10 cellular contexts compared by ENCODE assay signal in the genomic region with DNA sequence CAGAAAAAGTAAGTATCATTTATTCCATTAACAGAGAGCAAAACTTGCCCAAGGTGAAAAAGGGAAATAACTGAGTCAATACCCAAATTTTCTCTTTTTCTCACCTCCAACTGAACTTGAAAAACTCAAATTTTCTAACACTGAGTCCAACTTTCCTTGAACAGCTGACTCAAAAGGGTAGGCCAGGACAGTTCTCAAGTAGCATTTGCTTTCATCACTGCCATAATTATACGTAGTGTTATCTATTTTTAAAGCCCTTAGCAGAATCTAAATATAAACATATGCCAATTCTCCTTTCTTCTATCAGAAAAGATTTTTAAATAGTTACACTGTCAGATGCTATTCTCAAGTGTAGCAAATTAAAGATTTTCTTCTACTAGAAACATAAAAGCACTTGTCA. TPM values are rescaled to one million over a fixed set of nuclear protein-coding genes. Genes with fewer than 3 reads are reported as not detected.
DNase-seq lines count a peak whose midpoint lies in the region; ATAC-seq and TF ChIP-seq lines count a peak whose summit lies in the region.
"Had no signal": no experiment of that assay in that cellular context is flagged by ENCODE, and none has a peak within 500 bp of the region (broad histone marks: within the 10 kb centered on the region; RNA-seq: fewer than 3 reads in every experiment).

No MANE protein-coding gene starts in this region.

- H3K36me3 ChIP-seq in iPS-15b (ENCODE audit: control insufficient read depth, insufficient read depth, low read length) (peaks cover 5% of the 10 kb centered on the region), WERI-Rb-1 (peaks cover 27% of the 10 kb centered on the region)

- POLR2A ChIA-PET in activated CD8-positive, alpha-beta T cell treated with anti-CD3 and anti-CD28 coated beads, Interleukin-2, amount 10 ng/mL, durations not matched to agents 7 days and 5 days (lab: Charles Lee): no interaction called here

- peaks cover 5% of the 10 kb centered on the region for H3K4me1 ChIP-seq in iPS-15b (ENCODE audit: control insufficient read depth, insufficient read depth, low read length)

- H3K9ac ChIP-seq in iPS-15b (ENCODE audit: low read depth, low read length): peak overlapping the region; percentile 16

- no peak for TF ChIP-seq CTCF in WERI-Rb-1 (IDR thresholded peaks at IDR 0.05; ENCODE audit: low read depth, low read length)

- H3K4me3 Mint-ChIP-seq in activated CD8-positive, alpha-beta T cell treated with anti-CD3 and anti-CD28 coated beads, Interleukin-2, amount 10 ng/mL, durations not matched to agents 7 days and 5 days: peak overlapping the region; percentile 47
- H3K4me3 Mint-ChIP-seq in stimulated activated naive B cell treated with anti-CD40 and anti-IgM and Interleukin-4, amounts not matched to agents 10 μg/mL and 1 μg/mL and 100 μg/mL, for 72 hours: peak overlapping the region; percentile 46 to 60

- no peak for DNase-seq in Right ventricle myocardium superior
- DNase-seq in Right ventricle myocardium inferior (ENCODE audit: missing footprints): no peak
- DNase-seq in activated CD8-positive, alpha-beta T cell treated with anti-CD3 and anti-CD28 coated beads, Interleukin-2, amount 10 ng/mL, durations not matched to agents 7 days and 5 days: no peak
- DNase-seq in stimulated activated naive B cell treated with anti-CD40 and anti-IgM and Interleukin-4, amounts not matched to agents 10 μg/mL and 1 μg/mL and 100 μg/mL, for 72 hours: no peak
- no peak for DNase-seq in WERI-Rb-1
- no peak for DNase-seq in activated CD8-positive, alpha-beta memory T cell treated with anti-CD3 and anti-CD28 coated beads, Interleukin-2, amount 50 U/mL, for 48 hours
- DNase-seq: NCI-H187 treated with DMSO at 0.1 percent for 48 hours, trophoblast cell had no signal

- no peaks in the 10 kb centered on the region for H3K27me3 Mint-ChIP-seq in activated CD8-positive, alpha-beta T cell treated with anti-CD3 and anti-CD28 coated beads, Interleukin-2, amount 10 ng/mL, durations not matched to agents 7 days and 5 days (ENCODE audit: low read depth)
- no peaks in the 10 kb centered on the region for H3K27me3 Mint-ChIP-seq in stimulated activated naive B cell treated with anti-CD40 and anti-IgM and Interleukin-4, amounts not matched to agents 10 μg/mL and 1 μg/mL and 100 μg/mL, for 72 hours

- ATAC-seq in Right ventricle myocardium superior (ENCODE audit: poor library complexity) (peak; percentile 32), Right ventricle myocardium inferior (no peak), HG03159 (IDR thresholded peaks at IDR 0.05; ENCODE audit: unreplicated experiment) (no peak)
- no peak for ATAC-seq in activated CD8-positive, alpha-beta T cell treated with anti-CD3 and anti-CD28 coated beads, Interleukin-2, amount 10 ng/mL, durations not matched to agents 7 days and 5 days
- ATAC-seq in stimulated activated naive B cell treated with anti-CD40 and anti-IgM and Interleukin-4, amounts not matched to agents 10 μg/mL and 1 μg/mL and 100 μg/mL, for 72 hours (replicated peaks): no peak

- H3K27me3 ChIP-seq in iPS-15b (ENCODE audit: control insufficient read depth, insufficient read depth, low read length) (no peaks in the 10 kb centered on the region), WERI-Rb-1 (ENCODE audit: insufficient read depth, low read depth, severe bottlenecking) (no peaks in the 10 kb centered on the region)

- peaks cover 68% of the 10 kb centered on the region for H3K4me1 Mint-ChIP-seq in activated CD8-positive, alpha-beta T cell treated with anti-CD3 and anti-CD28 coated beads, Interleukin-2, amount 10 ng/mL, durations not matched to agents 7 days and 5 days (ENCODE audit: low read depth)
- H3K4me1 Mint-ChIP-seq in stimulated activated naive B cell treated with anti-CD40 and anti-IgM and Interleukin-4, amounts not matched to agents 10 μg/mL and 1 μg/mL and 100 μg/mL, for 72 hours: peaks cover 38 to 70% of the 10 kb centered on the region in 2 donors

- H3K4me3 ChIP-seq in iPS-15b (ENCODE audit: low read depth, low read length): no peak overlapping the region
- no peak overlapping the region for H3K4me3 ChIP-seq in WERI-Rb-1 (ENCODE audit: low read depth, low read length)

- no peaks in the 10 kb centered on the region for H3K9me3 ChIP-seq in iPS-15b (ENCODE audit: control insufficient read depth, insufficient read depth, low read length)
- no peaks in the 10 kb centered on the region for H3K9me3 ChIP-seq in WERI-Rb-1 (ENCODE audit: severe bottlenecking)

- no peak overlapping the region for H3K27ac ChIP-seq in WERI-Rb-1

- CTCF ChIA-PET in activated CD8-positive, alpha-beta T cell treated with anti-CD3 and anti-CD28 coated beads, Interleukin-2, amount 10 ng/mL, durations not matched to agents 7 days and 5 days (lab: Charles Lee): no interaction called here

- peaks cover 57% of the 10 kb centered on the region for H3K36me3 Mint-ChIP-seq in activated CD8-positive, alpha-beta T cell treated with anti-CD3 and anti-CD28 coated beads, Interleukin-2, amount 10 ng/mL, durations not matched to agents 7 days and 5 days (ENCODE audit: low read depth)
- H3K36me3 Mint-ChIP-seq in stimulated activated naive B cell treated with anti-CD40 and anti-IgM and Interleukin-4, amounts not matched to agents 10 μg/mL and 1 μg/mL and 100 μg/mL, for 72 hours: peaks cover 30 to 42% of the 10 kb centered on the region in 2 donors

- intact Hi-C loops in Right ventricle myocardium superior (cut with DNase I): no loop called here
- intact Hi-C loops in Right ventricle myocardium inferior (cut with DNase I): loop anchor here (5.0 kb wide), 4 partner anchors 52 to 218 kb away; a partner anchor contains a TSS

- H3K27ac Mint-ChIP-seq in activated CD8-positive, alpha-beta T cell treated with anti-CD3 and anti-CD28 coated beads, Interleukin-2, amount 10 ng/mL, durations not matched to agents 7 days and 5 days: no peak overlapping the region
- H3K27ac Mint-ChIP-seq in stimulated activated naive B cell treated with anti-CD40 and anti-IgM and Interleukin-4, amounts not matched to agents 10 μg/mL and 1 μg/mL and 100 μg/mL, for 72 hours: no peak overlapping the region

- no peaks in the 10 kb centered on the region for H3K9me3 Mint-ChIP-seq in activated CD8-positive, alpha-beta T cell treated with anti-CD3 and anti-CD28 coated beads, Interleukin-2, amount 10 ng/mL, durations not matched to agents 7 days and 5 days (ENCODE audit: insufficient read depth)
- no peaks in the 10 kb centered on the region for H3K9me3 Mint-ChIP-seq in stimulated activated naive B cell treated with anti-CD40 and anti-IgM and Interleukin-4, amounts not matched to agents 10 μg/mL and 1 μg/mL and 100 μg/mL, for 72 hours

RNA-seq across cellular contexts. Expression of a gene that starts 3.5 kb away (rescaled TPM):
- total RNA-seq in Right ventricle myocardium superior: 123 TPM
- total RNA-seq in Right ventricle myocardium inferior: 115 TPM
- total RNA-seq in activated CD8-positive, alpha-beta T cell treated with anti-CD3 and anti-CD28 coated beads, Interleukin-2, amount 10 ng/mL, durations not matched to agents 7 days and 5 days: 100 to 1,000 TPM in 1 of 2 experiments, 10 to 100 TPM in 1; 97.1 to 111 TPM

RNA-seq across cellular contexts. Expression of a gene that starts 51.1 kb away (rescaled TPM):
- total RNA-seq in Right ventricle myocardium superior: 22.9 TPM
- total RNA-seq in Right ventricle myocardium inferior: 25.1 TPM
- 10 to 100 TPM; 62.5 to 72.3 TPM for total RNA-seq in activated CD8-positive, alpha-beta T cell treated with anti-CD3 and anti-CD28 coated beads, Interleukin-2, amount 10 ng/mL, durations not matched to agents 7 days and 5 days
